27 cellular contexts compared by ENCODE assay signal in genomic region chr1:176876966-176877515, GRCh38.
DNase-seq lines count a peak whose midpoint lies in the region; ATAC-seq, FAIRE-seq and TF ChIP-seq lines count a peak whose summit lies in the region.
"Had no signal": no experiment of that assay in that cellular context is flagged by ENCODE, and none has a peak within 500 bp of the region (broad histone marks: within the 10 kb centered on the region; RNA-seq: fewer than 3 reads in every experiment).

No MANE protein-coding gene starts in this region.

- DNase-seq in Karpas-422 (peak; percentile 73), NCI-H526 treated with DMSO at 0.1 percent for 48 hours (lab: John Stamatoyannopoulos, UW) (peak; percentile 79), K562 (ENCODE audit: extremely low read depth in 1 of 4, low spot score in 3 of 4) (peak in 3 of 4 experiments; percentile 17 to 54 (median 25)), germinal center (ENCODE audit: low spot score) (peak; percentile 10), GM13976 (ENCODE audit: low spot score) (no peak), breast epithelium (ENCODE audit: low spot score in 2 of 2) (no peak), inferior parietal cortex (ENCODE audit: extremely low spot score) (no peak)
- DNase-seq: 8988T; ACHN; BE2C; C1 segment of cervical spinal cord; CD4-positive, alpha-beta memory T cell; CD4-positive, CD25-positive, alpha-beta regulatory T cell; CD8-positive, alpha-beta memory T cell; DMS 273 treated with DMSO at 0.1 percent for 48 hours; DMS153; DMS53; DMS79; DND-41; EL; GDM1 had no signal

- no peak for TF ChIP-seq POLR2A in K562 (conservative IDR thresholded peaks at IDR 0.05)
- no peak for TF ChIP-seq POLR2A in breast epithelium (IDR thresholded peaks at IDR 0.05)

- in situ Hi-C loops in K562 (cut with MboI) (no loop called here), GM13976 (cut with MboI; ENCODE audit: low sequenced_read_pairs, unreplicated experiment) (loop anchor here (25.0 kb wide), 1 partner anchor 910 kb away; no protein-coding TSS in a partner anchor)

- TF ChIP-seq RAD21 in K562 (CRISPR knock-in tag; conservative IDR thresholded peaks at IDR 0.05 in 1 of 2, IDR thresholded peaks at IDR 0.05 in 1 of 2) = peak in 1 of 2 experiments; percentile 8; a peak in 1 of 4 replicates

- ATAC-seq in K562 (no peak), GM19324 (IDR thresholded peaks at IDR 0.05; ENCODE audit: low FRiP score, unreplicated experiment) (no peak)
- ATAC-seq: GM12878 had no signal

- H2AFZ ChIP-seq in Karpas-422 (ENCODE audit: low read length) (no peak overlapping the region), K562 (ENCODE audit: low read depth, low read length) (peak overlapping the region; percentile 95)

- H3K27me3 ChIP-seq in Karpas-422 (ENCODE audit: low read length) (no peaks in the 10 kb centered on the region), K562 (ENCODE audit: control insufficient read depth in 2 of 2, insufficient read depth in 2 of 2, low read length in 2 of 2) (no peaks in the 10 kb centered on the region), breast epithelium (no peaks in the 10 kb centered on the region)
- H3K27me3 ChIP-seq: BE2C, BLaER1 had no signal

- 34% methylated on average over 4 of the region's 4 CpGs for WGBS in K562 (ENCODE audit: insufficient coverage, low coverage, missing lambda C conversion rate)

- intact Hi-C loops in K562 (cut with micrococcal nuclease) (no loop called here), breast epithelium (cut with DNase I; ENCODE audit: low total_unique reads) (no loop called here)

- H3K9me3 ChIP-seq in Karpas-422 (ENCODE audit: low read length) (no peaks in the 10 kb centered on the region), K562 (replicated peaks; ENCODE audit: control insufficient read depth, insufficient read depth, low read depth, low read length) (no peaks in the 10 kb centered on the region), breast epithelium (no peaks in the 10 kb centered on the region)
- H3K9me3 ChIP-seq: BLaER1 had no signal

- no peak for TF ChIP-seq CTCF in K562 (IDR thresholded peaks at IDR 0.05 in 2 of 3, conservative IDR thresholded peaks at IDR 0.05 in 1 of 3; ENCODE audit: insufficient read depth in 2 of 3, low read depth in 1 of 3, low read length in 3 of 3)
- no peak for TF ChIP-seq CTCF in GM13976 (IDR thresholded peaks at IDR 0.05; ENCODE audit: borderline replicate concordance, control extremely low read depth, extremely low read depth, insufficient read depth, missing control alignments)
- TF ChIP-seq CTCF in breast epithelium (IDR thresholded peaks at IDR 0.05) = no peak

- H3K4me3 ChIP-seq in Karpas-422 (ENCODE audit: low read length) (no peak overlapping the region), K562 (no peak overlapping the region), breast epithelium (no peak overlapping the region)
- H3K4me3 ChIP-seq: BLaER1, GM12878 had no signal

- H3K36me3 ChIP-seq in Karpas-422 (ENCODE audit: insufficient read depth, low read length) (no peaks in the 10 kb centered on the region), K562 (ENCODE audit: control insufficient read depth, insufficient read depth, low read length) (no peaks in the 10 kb centered on the region), breast epithelium (no peaks in the 10 kb centered on the region)
- H3K36me3 ChIP-seq: BE2C, BLaER1 had no signal

- FAIRE-seq in K562 (lab: Jason Lieb, UNC) = no peak
- FAIRE-seq: A204.1, GM12878, GM12892, GM19239 had no signal

- CTCF ChIA-PET in K562 (lab: Yijun Ruan, JAX; ENCODE audit: low intra/inter-chr PET ratio) = no interaction called here

- H4K20me1 ChIP-seq in Karpas-422 (ENCODE audit: insufficient read depth, low read depth, low read length) (no peaks in the 10 kb centered on the region), K562 (replicated peaks; ENCODE audit: control insufficient read depth, insufficient read depth, low read length) (no peaks in the 10 kb centered on the region)
- H4K20me1 ChIP-seq: BLaER1 had no signal

- no peak for TF ChIP-seq EP300 in K562 (IDR thresholded peaks at IDR 0.05; ENCODE audit: low read length)

- H3K79me2 ChIP-seq in Karpas-422 (ENCODE audit: low read length) (no peaks in the 10 kb centered on the region), K562 (ENCODE audit: control insufficient read depth, insufficient read depth, low read length) (no peaks in the 10 kb centered on the region)

- POLR2A ChIA-PET in K562 (lab: Yijun Ruan, JAX) = interaction anchor here (0.7 kb wide), 3 partner anchors 437 to 1286 kb away, joined by 3 read pairs; no protein-coding TSS in a partner anchor

- H3K4me1 ChIP-seq in Karpas-422 (ENCODE audit: low read length) = peaks cover 6% of the 10 kb centered on the region; the same call in 1 of the 2 replicates
- H3K4me1 ChIP-seq in K562 (replicated peaks in 1 of 2; ENCODE audit: control insufficient read depth in 2 of 2, insufficient read depth in 2 of 2, low read length in 2 of 2) = peaks cover 33 to 50% of the 10 kb centered on the region in 2 experiments
- H3K4me1 ChIP-seq in breast epithelium = no peaks in the 10 kb centered on the region
- H3K4me1 ChIP-seq: BE2C, BLaER1 had no signal

- no peak overlapping the region for H3K9ac ChIP-seq in Karpas-422 (ENCODE audit: low read length)
- no peak overlapping the region for H3K9ac ChIP-seq in K562 (ENCODE audit: insufficient read depth in 1 of 2, low read depth in 2 of 2, low read length in 2 of 2)
- H3K9ac ChIP-seq: BLaER1 had no signal

- H3K27ac ChIP-seq in Karpas-422 (ENCODE audit: low read length) (no peak overlapping the region), K562 (ENCODE audit: extremely low read depth, low read depth, low read length) (no peak overlapping the region), breast epithelium (no peak overlapping the region)
- H3K27ac ChIP-seq: BLaER1 had no signal

- H3K4me2 ChIP-seq in Karpas-422 (ENCODE audit: low read depth, low read length, poor library complexity, severe bottlenecking) (no peak overlapping the region), K562 (ENCODE audit: insufficient read depth, low read length) (peak overlapping the region; percentile 3; the same call in 1 of the 2 replicates)
- H3K4me2 ChIP-seq: BLaER1 had no signal

- H3K9me1 ChIP-seq in K562 (ENCODE audit: control insufficient read depth, insufficient read depth, low read length) = peaks cover 4% of the 10 kb centered on the region

- no TSS peak for BruUV-seq in K562 (replicated peaks; lab: Mats Ljungman, UMichigan)

- no peaks in the 10 kb centered on the region for H3K9me2 ChIP-seq in Karpas-422 (replicated peaks; ENCODE audit: insufficient read depth, low read length)

Comparison
In these comparisons a context has a peak if more than half of its experiments do, and no peak if none do; other contexts are left out.
1. DNase-seq: peak in Karpas-422 (single experiment), NCI-H526 treated with DMSO at 0.1 percent for 48 hours (single experiment), K562 (3 of 4) and germinal center (single experiment); none in GM13976 (single experiment), breast epithelium (0 of 2) and inferior parietal cortex (single experiment).